Comparison of ENCODE assay signal across 8 cellular contexts in the genomic region with DNA sequence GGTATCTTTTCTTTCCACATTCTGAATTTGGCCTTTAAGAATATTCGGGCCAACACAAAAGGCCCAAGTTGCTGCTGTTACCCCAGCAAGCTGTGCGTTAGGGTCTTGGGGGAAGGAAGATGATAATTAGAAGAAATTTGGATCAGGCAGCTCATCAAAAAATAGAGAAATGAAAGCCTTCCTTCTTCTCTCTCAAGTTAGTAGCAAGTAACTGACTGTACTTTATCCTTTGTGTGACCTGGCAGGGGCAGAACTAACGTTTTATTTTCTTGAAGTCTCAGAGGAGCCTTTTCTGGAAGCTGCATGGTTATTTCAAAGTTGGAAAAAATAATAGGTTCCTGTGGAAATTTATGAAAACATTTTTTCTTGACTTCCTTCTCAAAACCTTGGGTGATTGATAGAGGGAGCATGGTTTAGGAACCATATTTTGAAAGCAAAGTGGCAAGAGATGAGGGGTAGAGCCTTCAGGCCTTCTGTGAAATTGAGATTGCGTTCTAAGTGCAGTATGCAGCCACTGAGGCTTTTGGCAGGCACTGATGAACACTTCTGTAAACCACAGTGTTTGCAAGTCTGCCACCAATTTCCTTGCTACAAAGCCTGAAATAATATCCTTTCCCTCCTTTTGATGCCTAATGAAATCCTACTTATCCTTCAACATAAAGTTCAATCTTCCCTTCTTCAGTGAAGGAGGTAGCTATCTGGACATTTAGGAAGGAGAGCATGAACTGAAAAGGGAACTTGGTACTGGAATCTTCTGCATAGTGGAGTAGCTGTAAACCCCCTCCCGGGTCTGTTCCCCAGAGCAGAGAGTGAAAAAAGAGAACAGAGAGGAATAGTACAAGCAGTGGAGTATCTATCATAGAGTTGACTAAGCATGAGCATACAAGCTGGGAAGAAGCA.
A peak's percentile ranks its signal among the peaks of the same experiment; 100 is the strongest.
DNase-seq lines count a peak whose midpoint lies in the region; ATAC-seq and TF ChIP-seq lines count a peak whose summit lies in the region.

No MANE protein-coding gene starts in this region.

- peak; percentile 78 for ATAC-seq in GM21619 (IDR thresholded peaks at IDR 0.05; ENCODE audit: unreplicated experiment)
- peak; percentile 45 to 74 (median 55) for ATAC-seq in heart left ventricle
- ATAC-seq in HG02970 (IDR thresholded peaks at IDR 0.05; ENCODE audit: low FRiP score, unreplicated experiment) = no peak
- ATAC-seq in HG02938 (IDR thresholded peaks at IDR 0.05; ENCODE audit: unreplicated experiment) = no peak

- H3K27me3 ChIP-seq in heart left ventricle = no peaks in the 10 kb centered on the region
- H3K27me3 ChIP-seq in thymus (ENCODE audit: control insufficient read depth, insufficient read depth) = no peaks in the 10 kb centered on the region

- H3K9me3 ChIP-seq in heart left ventricle (no peaks in the 10 kb centered on the region), thymus (ENCODE audit: control insufficient read depth) (no peaks in the 10 kb centered on the region)

- no peak for TF ChIP-seq CTCF in heart left ventricle (IDR thresholded peaks at IDR 0.05)

- H3K27ac ChIP-seq in heart left ventricle (peak overlapping the region; percentile 31 to 91 (median 66)), thymus (ENCODE audit: low read depth) (peak overlapping the region; percentile 40)

- DNase-seq in Kasumi-1 (lab: John Stamatoyannopoulos, UW) (peak; percentile 53 to 76), heart left ventricle (no peak), NK-92 (lab: John Stamatoyannopoulos, UW; ENCODE audit: unreplicated experiment) (no peak)
- DNase-seq in activated effector memory CD4-positive, alpha-beta T cell treated with Interleukin-2 at 50 U/mL for 16 hours = no peak

- peaks cover 0 to 44% (median 26%) of the 10 kb centered on the region in 12 donors for H3K4me1 ChIP-seq in heart left ventricle
- H3K4me1 ChIP-seq in thymus (ENCODE audit: control insufficient read depth, insufficient read depth, low read length) = peaks cover 3% of the 10 kb centered on the region

- no peak for TF ChIP-seq POLR2A in heart left ventricle (IDR thresholded peaks at IDR 0.05)

- H3K36me3 ChIP-seq in heart left ventricle = no peaks in the 10 kb centered on the region
- no peaks in the 10 kb centered on the region for H3K36me3 ChIP-seq in thymus (ENCODE audit: control insufficient read depth, insufficient read depth)

- peak overlapping the region in 6 of 12 donors; percentile 2 to 22 (median 10) for H3K4me3 ChIP-seq in heart left ventricle
- H3K4me3 ChIP-seq in thymus (ENCODE audit: low read length) = no peak overlapping the region

- WGBS in heart left ventricle, 4 donors = 23 to 42% (median 27%) methylated on average over 5 of the region's 5 CpGs
- 26% methylated on average over 5 of the region's 5 CpGs for WGBS in thymus

- intact Hi-C loops in heart left ventricle (cut with DNase I) = no loop called here

Comparison
In these comparisons a context has a peak if more than half of its experiments do, and no peak if none do; other contexts are left out.
1. ATAC-seq: peak in GM21619 (single experiment) and heart left ventricle (4 of 4); none in HG02970 (single experiment) and HG02938 (single experiment).
2. DNase-seq: peak in Kasumi-1 (2 of 2); none in heart left ventricle (0 of 5), NK-92 (single experiment) and activated effector memory CD4-positive, alpha-beta T cell treated with Interleukin-2 at 50 U/mL for 16 hours (single experiment).